ENCODE assay signal across 16 cellular contexts in the genomic region with DNA sequence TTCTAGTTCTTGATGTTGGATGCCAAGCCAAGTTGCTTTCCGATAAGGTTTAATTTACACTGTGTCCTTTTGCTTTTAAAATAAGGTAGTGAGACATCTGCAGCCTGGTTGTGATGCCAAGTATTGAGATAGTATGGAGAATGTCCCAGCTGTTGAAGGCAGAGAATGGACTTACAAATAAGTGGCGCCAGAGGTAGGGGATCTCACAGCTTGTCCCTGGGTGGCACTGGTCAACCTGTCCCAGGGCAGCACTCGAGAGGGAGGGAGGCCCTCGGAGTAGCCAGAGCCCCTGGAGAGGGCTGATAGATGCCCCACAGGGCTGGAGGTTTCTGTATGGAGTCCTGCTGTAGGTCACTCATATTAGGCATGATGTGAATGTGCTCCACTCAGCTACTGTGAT.
DNase-seq lines count a peak whose midpoint lies in the region; ATAC-seq and TF ChIP-seq lines count a peak whose summit lies in the region.
"Had no signal": no experiment of that assay in that cellular context is flagged by ENCODE, and none has a peak within 500 bp of the region (broad histone marks: within the 10 kb centered on the region; RNA-seq: fewer than 3 reads in every experiment).

No MANE protein-coding gene starts in this region.

- no peak overlapping the region for H3K14ac ChIP-seq in trophoblast cell (ENCODE audit: low read length)

- 21 to 47% methylated on average over 2 to 4 of the region's 4 CpGs for WGBS in body of pancreas, 2 donors
- no CpG with 5 or more reads among the region's 4 CpGs for WGBS in trophoblast cell (ENCODE audit: extremely low coverage, insufficient coverage, insufficient read length)
- WGBS in SK-N-SH (ENCODE audit: low lambda C conversion rate): 70% methylated on average over 3 of the region's 4 CpGs

- no peak overlapping the region for H4K91ac ChIP-seq in trophoblast cell (ENCODE audit: low read depth, low read length)

- TF ChIP-seq RAD21 in SK-N-SH (IDR thresholded peaks at IDR 0.05; ENCODE audit: low read length): no peak

- H3K4me3 ChIP-seq in right atrium auricular region (no peak overlapping the region), body of pancreas (no peak overlapping the region), trophoblast cell (ENCODE audit: low read depth, low read length) (no peak overlapping the region), SK-N-SH (ENCODE audit: low read depth in 2 of 2, low read length in 1 of 2) (no peak overlapping the region)
- H3K4me3 ChIP-seq: HAP-1, SJSA1 had no signal

- DNase-seq in right atrium auricular region (ENCODE audit: low spot score): peak; percentile 56
- DNase-seq in Right ventricle myocardium inferior (ENCODE audit: missing footprints): no peak
- DNase-seq in body of pancreas: peak; percentile 50 to 78 (median 68)
- DNase-seq in trophoblast cell: no peak
- DNase-seq in SK-N-SH: no peak
- no peak for DNase-seq in NCI-H2171 treated with DMSO at 0.1 percent for 48 hours (lab: John Stamatoyannopoulos, UW)
- DNase-seq: CD4-positive, alpha-beta T cell; NCI-H1417; NCI-H1930; NCI-H446 treated with DMSO at 0.1 percent for 48 hours; NCI-H748 treated with DMSO at 0.1 percent for 48 hours; PC-3 had no signal

- H4K20me1 ChIP-seq in SK-N-SH (ENCODE audit: insufficient read depth): peaks cover 55% of the 10 kb centered on the region

- H2BK5ac ChIP-seq in trophoblast cell (ENCODE audit: low read depth, low read length, poor library complexity): no peak overlapping the region

- TF ChIP-seq POLR2A in body of pancreas (IDR thresholded peaks at IDR 0.05): no peak

- POLR2A ChIA-PET in SK-N-SH (lab: Yijun Ruan, JAX): no interaction called here

- H3K36me3 ChIP-seq in right atrium auricular region (no peaks in the 10 kb centered on the region), body of pancreas (replicated peaks in 1 of 2; ENCODE audit: insufficient read depth in 1 of 2, low read depth in 2 of 2) (no peaks in the 10 kb centered on the region), trophoblast cell (ENCODE audit: control insufficient read depth in 1 of 2, insufficient read depth in 2 of 2, low read length in 2 of 2) (no peaks in the 10 kb centered on the region), SK-N-SH (replicated peaks in 1 of 2; ENCODE audit: control insufficient read depth in 1 of 2, insufficient read depth in 2 of 2, low read length in 1 of 2) (peaks cover 0 to 3% of the 10 kb centered on the region in 2 experiments)
- H3K36me3 ChIP-seq: HAP-1, SJSA1 had no signal

- H3K27me3 ChIP-seq in right atrium auricular region: no peaks in the 10 kb centered on the region
- no peaks in the 10 kb centered on the region for H3K27me3 ChIP-seq in body of pancreas
- no peaks in the 10 kb centered on the region for H3K27me3 ChIP-seq in trophoblast cell (ENCODE audit: insufficient read depth, low read length)
- no peaks in the 10 kb centered on the region for H3K27me3 ChIP-seq in SK-N-SH (ENCODE audit: insufficient read depth)
- H3K27me3 ChIP-seq: SJSA1 had no signal

- no peak overlapping the region for H2BK12ac ChIP-seq in trophoblast cell (ENCODE audit: low read length)

- TF ChIP-seq CTCF in right atrium auricular region (IDR thresholded peaks at IDR 0.05) (no peak), body of pancreas (IDR thresholded peaks at IDR 0.05) (no peak), SK-N-SH (IDR thresholded peaks at IDR 0.05) (no peak)

- no peak overlapping the region for H4K8ac ChIP-seq in trophoblast cell (ENCODE audit: low read depth, low read length)

- peaks cover 2% of the 10 kb centered on the region for H3K79me2 ChIP-seq in trophoblast cell (ENCODE audit: control insufficient read depth, insufficient read depth, low read length, poor library complexity)
- peaks cover 77% of the 10 kb centered on the region; the same call in 1 of the 2 replicates for H3K79me2 ChIP-seq in SK-N-SH (ENCODE audit: insufficient read depth)

- CTCF ChIA-PET in SK-N-SH (lab: Yijun Ruan, JAX): interaction anchor here (1.2 to 1.6 kb wide), 2 partner anchors 19 to 504 kb away, joined by 3 to 5 read pairs; no protein-coding TSS in a partner anchor

- H2BK120ac ChIP-seq in trophoblast cell (ENCODE audit: insufficient read depth, low read length, poor library complexity): no peak overlapping the region

- no peak overlapping the region for H3K18ac ChIP-seq in trophoblast cell (ENCODE audit: low read length)

- H3K79me1 ChIP-seq in trophoblast cell (ENCODE audit: low read length): peaks cover 2% of the 10 kb centered on the region

- no peaks in the 10 kb centered on the region for H3F3A ChIP-seq in SK-N-SH (replicated peaks; ENCODE audit: insufficient read depth)

- H3K4me1 ChIP-seq in right atrium auricular region (peaks cover 0 to 16% of the 10 kb centered on the region in 2 donors), body of pancreas (peaks cover 71% of the 10 kb centered on the region), trophoblast cell (ENCODE audit: control insufficient read depth in 1 of 2, insufficient read depth in 2 of 2, low read length in 2 of 2) (peaks cover 4% of the 10 kb centered on the region in 2 experiments), SK-N-SH (ENCODE audit: control insufficient read depth in 1 of 2, insufficient read depth in 2 of 2, low read depth in 1 of 2, low read length in 1 of 2) (no peaks in the 10 kb centered on the region; a peak in 1 of 4 replicates)
- H3K4me1 ChIP-seq: SJSA1 had no signal

- intact Hi-C loops in Right ventricle myocardium inferior (cut with DNase I) (no loop called here), body of pancreas (cut with DNase I) (no loop called here)

- no peaks in the 10 kb centered on the region for H3K9me2 ChIP-seq in SK-N-SH

- H3K9ac ChIP-seq in trophoblast cell (ENCODE audit: low read length): no peak overlapping the region
- no peak overlapping the region for H3K9ac ChIP-seq in SK-N-SH

- peak overlapping the region; percentile 15 for H3K4ac ChIP-seq in trophoblast cell (ENCODE audit: low read depth, low read length)

- no peak overlapping the region for H3K23ac ChIP-seq in trophoblast cell (ENCODE audit: low read length)

- no peak overlapping the region for H3K4me2 ChIP-seq in trophoblast cell (ENCODE audit: low read length)
- no peak overlapping the region for H3K4me2 ChIP-seq in SK-N-SH

- no peak overlapping the region for H2AFZ ChIP-seq in trophoblast cell (ENCODE audit: insufficient read depth, low read length, poor library complexity)
- H2AFZ ChIP-seq in SK-N-SH (ENCODE audit: low read depth): no peak overlapping the region

- no peaks in the 10 kb centered on the region for H3K9me3 ChIP-seq in right atrium auricular region
- no peaks in the 10 kb centered on the region for H3K9me3 ChIP-seq in body of pancreas
- peaks cover 6% of the 10 kb centered on the region for H3K9me3 ChIP-seq in trophoblast cell (ENCODE audit: insufficient read depth, low read depth, low read length)
- no peaks in the 10 kb centered on the region for H3K9me3 ChIP-seq in SK-N-SH

- TF ChIP-seq EP300 in SK-N-SH (IDR thresholded peaks at IDR 0.05; ENCODE audit: borderline replicate concordance in 1 of 2, low read depth in 1 of 2, low read length in 1 of 2): no peak

- H2AK5ac ChIP-seq in trophoblast cell (ENCODE audit: low read length): no peak overlapping the region

- no peak overlapping the region for H3K27ac ChIP-seq in right atrium auricular region
- peak overlapping the region in 2 of 4 donors; percentile 60 to 62 for H3K27ac ChIP-seq in body of pancreas
- no peak overlapping the region for H3K27ac ChIP-seq in trophoblast cell (ENCODE audit: low read depth, low read length)
- no peak overlapping the region for H3K27ac ChIP-seq in SK-N-SH (ENCODE audit: low read depth in 2 of 2, low read length in 1 of 2)
- H3K27ac ChIP-seq: RWPE1, SJSA1 had no signal

- no peak overlapping the region for H4K12ac ChIP-seq in trophoblast cell (ENCODE audit: low read depth, low read length)

- ATAC-seq in Right ventricle myocardium inferior (no peak), body of pancreas (peak; percentile 81), GM18511 (IDR thresholded peaks at IDR 0.05; ENCODE audit: unreplicated experiment) (no peak)
- ATAC-seq: PC-3 had no signal

TF ChIP-seq in SK-N-SH, 30 proteins besides CTCF, POLR2A, EP300 and RAD21 (continues in another document):
- TF ChIP-seq, protein P1, sequence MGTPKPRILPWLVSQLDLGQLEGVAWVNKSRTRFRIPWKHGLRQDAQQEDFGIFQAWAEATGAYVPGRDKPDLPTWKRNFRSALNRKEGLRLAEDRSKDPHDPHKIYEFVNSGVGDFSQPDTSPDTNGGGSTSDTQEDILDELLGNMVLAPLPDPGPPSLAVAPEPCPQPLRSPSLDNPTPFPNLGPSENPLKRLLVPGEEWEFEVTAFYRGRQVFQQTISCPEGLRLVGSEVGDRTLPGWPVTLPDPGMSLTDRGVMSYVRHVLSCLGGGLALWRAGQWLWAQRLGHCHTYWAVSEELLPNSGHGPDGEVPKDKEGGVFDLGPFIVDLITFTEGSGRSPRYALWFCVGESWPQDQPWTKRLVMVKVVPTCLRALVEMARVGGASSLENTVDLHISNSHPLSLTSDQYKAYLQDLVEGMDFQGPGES (IDR thresholded peaks at IDR 0.05; ENCODE audit: low read depth, low read length): no peak
- TF ChIP-seq, protein P2, sequence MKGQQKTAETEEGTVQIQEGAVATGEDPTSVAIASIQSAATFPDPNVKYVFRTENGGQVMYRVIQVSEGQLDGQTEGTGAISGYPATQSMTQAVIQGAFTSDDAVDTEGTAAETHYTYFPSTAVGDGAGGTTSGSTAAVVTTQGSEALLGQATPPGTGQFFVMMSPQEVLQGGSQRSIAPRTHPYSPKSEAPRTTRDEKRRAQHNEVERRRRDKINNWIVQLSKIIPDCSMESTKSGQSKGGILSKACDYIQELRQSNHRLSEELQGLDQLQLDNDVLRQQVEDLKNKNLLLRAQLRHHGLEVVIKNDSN (IDR thresholded peaks at IDR 0.05; ENCODE audit: borderline replicate concordance, low read depth): no peak

Comparison
In these comparisons a context has a peak if more than half of its experiments do, and no peak if none do; other contexts are left out.
1. DNase-seq: peak in right atrium auricular region (single experiment) and body of pancreas (4 of 4); none in Right ventricle myocardium inferior (single experiment), trophoblast cell (0 of 2), SK-N-SH (single experiment) and NCI-H2171 treated with DMSO at 0.1 percent for 48 hours (single experiment).